Comparison of ENCODE assay signal across 8 cellular contexts in genomic region chr4:113445286-113445685, GRCh38.
DNase-seq lines count a peak whose midpoint lies in the region; ATAC-seq and TF ChIP-seq lines count a peak whose summit lies in the region.
"Had no signal": no experiment of that assay in that cellular context is flagged by ENCODE, and none has a peak within 500 bp of the region (broad histone marks: within the 10 kb centered on the region; RNA-seq: fewer than 3 reads in every experiment).

No MANE protein-coding gene starts in this region.

- H3K4me1 Mint-ChIP-seq in activated T-helper 2 cell treated with anti-CD3 and anti-CD28 coated beads, Interferon-gamma antibody, Interleukin-2, Interleukin-4, amounts not matched to agents 10 μg/mL and 5 μg/mL and 100 μg/mL, durations not matched to agents 14 hours and 24 hours and 36 hours (ENCODE audit: low read depth) = peaks cover 25% of the 10 kb centered on the region

- peak overlapping the region; percentile 80 for H3K27ac Mint-ChIP-seq in activated T-helper 2 cell treated with anti-CD3 and anti-CD28 coated beads, Interferon-gamma antibody, Interleukin-2, Interleukin-4, amounts not matched to agents 10 μg/mL and 5 μg/mL and 100 μg/mL, durations not matched to agents 14 hours and 24 hours and 36 hours

- H3K36me3 ChIP-seq in heart right ventricle (no peaks in the 10 kb centered on the region), stomach (no peaks in the 10 kb centered on the region)

- H3K9me3 ChIP-seq in heart right ventricle = peaks cover 0 to 8% (median 5%) of the 10 kb centered on the region in 11 donors
- peaks cover 0 to 5% (median 0%) of the 10 kb centered on the region in 4 donors for H3K9me3 ChIP-seq in stomach

- H3K4me3 ChIP-seq in heart right ventricle (no peak overlapping the region), stomach (no peak overlapping the region)

- H3K27ac ChIP-seq in heart right ventricle = peak overlapping the region; percentile 30 to 73 (median 67)
- peak overlapping the region in 4 of 5 donors; percentile 64 to 74 (median 68) for H3K27ac ChIP-seq in stomach

- H3K36me3 Mint-ChIP-seq in activated T-helper 2 cell treated with anti-CD3 and anti-CD28 coated beads, Interferon-gamma antibody, Interleukin-2, Interleukin-4, amounts not matched to agents 10 μg/mL and 5 μg/mL and 100 μg/mL, durations not matched to agents 14 hours and 24 hours and 36 hours (ENCODE audit: low read depth) = peaks cover 13% of the 10 kb centered on the region

- intact Hi-C loops in activated T-helper 2 cell treated with anti-CD3 and anti-CD28 coated beads, Interferon-gamma antibody, Interleukin-2, Interleukin-4, amounts not matched to agents 10 μg/mL and 5 μg/mL and 100 μg/mL, durations not matched to agents 14 hours and 24 hours and 36 hours (cut with micrococcal nuclease) = loop anchor here (5.0 kb wide), 2 partner anchors 88 to 182 kb away; no protein-coding TSS in a partner anchor
- intact Hi-C loops in heart right ventricle (cut with DNase I) = loop anchor here in 4 of 10 donors (5.0 to 10.0 kb wide), 4 partner anchors 50 to 320 kb away; partner anchors contain the start of gene CAMK2D (in 3 of the 4)
- intact Hi-C loops in stomach (cut with DNase I; ENCODE audit: low total_unique reads) = no loop called here

- no peaks in the 10 kb centered on the region for H3K27me3 Mint-ChIP-seq in activated T-helper 2 cell treated with anti-CD3 and anti-CD28 coated beads, Interferon-gamma antibody, Interleukin-2, Interleukin-4, amounts not matched to agents 10 μg/mL and 5 μg/mL and 100 μg/mL, durations not matched to agents 14 hours and 24 hours and 36 hours (ENCODE audit: low read depth)

- WGBS in heart right ventricle, 2 donors = 38 to 60% methylated on average over 5 of the region's 5 CpGs
- WGBS in stomach, 5 donors = 30 to 66% (median 55%) methylated on average over 5 of the region's 5 CpGs

- no peak overlapping the region for H3K4me3 Mint-ChIP-seq in activated T-helper 2 cell treated with anti-CD3 and anti-CD28 coated beads, Interferon-gamma antibody, Interleukin-2, Interleukin-4, amounts not matched to agents 10 μg/mL and 5 μg/mL and 100 μg/mL, durations not matched to agents 14 hours and 24 hours and 36 hours (ENCODE audit: low read depth)

- H3K27me3 ChIP-seq in heart right ventricle = no peaks in the 10 kb centered on the region
- no peaks in the 10 kb centered on the region for H3K27me3 ChIP-seq in stomach

- TF ChIP-seq CTCF in heart right ventricle (IDR thresholded peaks at IDR 0.05) (no peak), stomach (IDR thresholded peaks at IDR 0.05) (no peak)

- H3K9me3 Mint-ChIP-seq in activated T-helper 2 cell treated with anti-CD3 and anti-CD28 coated beads, Interferon-gamma antibody, Interleukin-2, Interleukin-4, amounts not matched to agents 10 μg/mL and 5 μg/mL and 100 μg/mL, durations not matched to agents 14 hours and 24 hours and 36 hours = peaks cover 5% of the 10 kb centered on the region

- peak; percentile 23 for DNase-seq in HPDE6-E6E7 (ENCODE audit: extremely low spot score)
- DNase-seq in activated T-helper 2 cell treated with anti-CD3 and anti-CD28 coated beads, Interferon-gamma antibody, Interleukin-2, Interleukin-4, amounts not matched to agents 10 μg/mL and 5 μg/mL and 100 μg/mL, durations not matched to agents 14 hours and 24 hours and 36 hours (ENCODE audit: low spot score) = no peak
- DNase-seq in heart right ventricle = peak; percentile 24 to 57
- no peak for DNase-seq in stomach
- no peak for DNase-seq in NCI-H345 treated with DMSO at 0.1 percent for 48 hours (lab: John Stamatoyannopoulos, UW; ENCODE audit: unreplicated experiment)
- DNase-seq: NCI-H2029 had no signal

- ATAC-seq in heart right ventricle = peak; percentile 69 to 93 (median 79)
- no peak for ATAC-seq in HG03432 (IDR thresholded peaks at IDR 0.05; ENCODE audit: unreplicated experiment)
- no peak for ATAC-seq in GM18498 (IDR thresholded peaks at IDR 0.05; ENCODE audit: unreplicated experiment)

- peaks cover 4 to 65% (median 42%) of the 10 kb centered on the region in 9 donors for H3K4me1 ChIP-seq in heart right ventricle
- peaks cover 4 to 48% (median 25%) of the 10 kb centered on the region in 4 donors for H3K4me1 ChIP-seq in stomach

- TF ChIP-seq EP300 in stomach (IDR thresholded peaks at IDR 0.05) = no peak

- TF ChIP-seq POLR2A in stomach (IDR thresholded peaks at IDR 0.05) = no peak

Comparison
In these comparisons a context has a peak if more than half of its experiments do, and no peak if none do; other contexts are left out.
1. DNase-seq: peak in HPDE6-E6E7 (single experiment) and heart right ventricle (2 of 2); none in activated T-helper 2 cell treated with anti-CD3 and anti-CD28 coated beads, Interferon-gamma antibody, Interleukin-2, Interleukin-4, amounts not matched to agents 10 μg/mL and 5 μg/mL and 100 μg/mL, durations not matched to agents 14 hours and 24 hours and 36 hours (single experiment), stomach (single experiment) and NCI-H345 treated with DMSO at 0.1 percent for 48 hours (single experiment).
2. ATAC-seq: peak in heart right ventricle (8 of 8); none in HG03432 (single experiment) and GM18498 (single experiment).